In the genomic region with DNA sequence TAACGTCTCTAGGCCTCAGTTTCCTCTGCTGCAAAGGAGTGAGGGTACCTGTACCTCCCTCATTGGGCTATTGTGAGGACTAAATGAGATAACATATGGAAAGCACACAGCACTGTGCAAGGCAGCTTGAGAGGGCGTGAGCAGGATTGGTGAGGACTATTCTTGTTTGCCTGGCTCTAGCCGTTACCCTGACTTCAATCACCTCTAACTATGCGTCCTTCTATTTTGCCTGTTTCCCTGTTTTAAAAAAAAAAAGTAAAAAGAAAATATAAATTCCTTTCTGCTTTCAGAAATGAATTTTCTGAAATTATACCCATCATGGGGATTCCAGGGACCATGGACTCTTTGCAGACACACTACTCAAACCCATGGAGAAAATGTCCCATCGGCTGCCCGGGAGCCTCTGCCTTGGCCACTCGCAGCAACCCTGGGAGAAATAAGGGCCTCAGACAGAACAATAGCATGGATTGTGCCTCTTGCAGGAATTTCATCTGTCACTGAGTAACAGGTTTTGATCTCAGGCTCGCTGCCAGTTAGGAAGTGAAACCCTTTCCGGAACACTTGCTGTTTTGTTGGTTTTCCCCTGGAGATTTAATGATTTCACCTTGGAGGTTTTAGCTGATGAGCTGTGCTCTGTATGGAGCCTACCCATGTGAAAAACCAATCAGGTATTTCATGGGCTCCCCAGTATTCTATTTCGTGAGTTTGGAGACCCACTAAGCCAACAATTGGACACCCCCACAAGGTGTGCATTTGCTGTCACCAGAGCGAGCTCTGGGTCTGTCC, we compare ENCODE assay signal across 11 cellular contexts. TPM values are rescaled to one million over a fixed set of nuclear protein-coding genes. Genes with fewer than 3 reads are reported as not detected.
DNase-seq lines count a peak whose midpoint lies in the region; ATAC-seq, FAIRE-seq and TF ChIP-seq lines count a peak whose summit lies in the region.
"Had no signal": no experiment of that assay in that cellular context is flagged by ENCODE, and none has a peak within 500 bp of the region (broad histone marks: within the 10 kb centered on the region; RNA-seq: fewer than 3 reads in every experiment).

No MANE protein-coding gene starts in this region.

- H4K20me1 ChIP-seq in astrocyte (ENCODE audit: insufficient read depth, low read length): no peaks in the 10 kb centered on the region

- no peak overlapping the region for H3K4me3 Mint-ChIP-seq in activated naive CD8-positive, alpha-beta T cell treated with anti-CD3 and anti-CD28 coated beads, Interleukin-2, amount 50 U/mL, for 24 hours
- H3K4me3 Mint-ChIP-seq in activated naive CD8-positive, alpha-beta T cell treated with anti-CD3 and anti-CD28 coated beads for 36 hours: no peak overlapping the region
- no peak overlapping the region for H3K4me3 Mint-ChIP-seq in astrocyte (ENCODE audit: unreplicated experiment)
- no peak overlapping the region for H3K4me3 Mint-ChIP-seq in T-cell

- H2AFZ ChIP-seq in astrocyte (ENCODE audit: low read depth, low read length): no peak overlapping the region

- TF ChIP-seq CTCF in astrocyte (IDR thresholded peaks at IDR 0.05; ENCODE audit: insufficient read depth, low read depth, low read length): no peak
- no peak for TF ChIP-seq CTCF in liver (IDR thresholded peaks at IDR 0.05; ENCODE audit: low read depth, low read length, missing input control)

- H3K27ac Mint-ChIP-seq in activated naive CD8-positive, alpha-beta T cell treated with anti-CD3 and anti-CD28 coated beads, Interleukin-2, amount 50 U/mL, for 24 hours: peak overlapping the region; percentile 70
- no peak overlapping the region for H3K27ac Mint-ChIP-seq in activated naive CD8-positive, alpha-beta T cell treated with anti-CD3 and anti-CD28 coated beads for 36 hours
- H3K27ac Mint-ChIP-seq in astrocyte (ENCODE audit: unreplicated experiment) (no peak overlapping the region), T-cell (no peak overlapping the region)

- H3K27me3 ChIP-seq in astrocyte (ENCODE audit: insufficient read depth, low read length) (no peaks in the 10 kb centered on the region), liver (ENCODE audit: control insufficient read depth in 4 of 4, insufficient read depth in 4 of 4, low read length in 3 of 4) (no peaks in the 10 kb centered on the region)
- H3K27me3 ChIP-seq: sigmoid colon had no signal

- no peak overlapping the region for H3K4me2 ChIP-seq in astrocyte (ENCODE audit: low read length)

- TF ChIP-seq RAD21 in liver (IDR thresholded peaks at IDR 0.05): no peak

- no peaks in the 10 kb centered on the region for H3K79me2 ChIP-seq in astrocyte (ENCODE audit: insufficient read depth, low read length)

- H3K27ac ChIP-seq in astrocyte (ENCODE audit: low read depth, low read length) (no peak overlapping the region), liver (ENCODE audit: low read depth in 1 of 2, low read length in 2 of 2) (no peak overlapping the region)

- no peaks in the 10 kb centered on the region for H3K36me3 Mint-ChIP-seq in activated naive CD8-positive, alpha-beta T cell treated with anti-CD3 and anti-CD28 coated beads, Interleukin-2, amount 50 U/mL, for 24 hours (ENCODE audit: low read depth)
- no peaks in the 10 kb centered on the region for H3K36me3 Mint-ChIP-seq in activated naive CD8-positive, alpha-beta T cell treated with anti-CD3 and anti-CD28 coated beads for 36 hours
- H3K36me3 Mint-ChIP-seq in astrocyte (ENCODE audit: low read depth, unreplicated experiment) (peaks cover 2% of the 10 kb centered on the region), T-cell (no peaks in the 10 kb centered on the region)

- POLR2A ChIA-PET in T-cell (lab: Charles Lee): no interaction called here

- ATAC-seq in activated naive CD8-positive, alpha-beta T cell treated with anti-CD3 and anti-CD28 coated beads, Interleukin-2, amount 50 U/mL, for 24 hours: no peak
- ATAC-seq in T-cell (replicated peaks in 1 of 4): no peak
- no peak for ATAC-seq in GM18909 (IDR thresholded peaks at IDR 0.05; ENCODE audit: poor library complexity, unreplicated experiment)

- H3K9me3 ChIP-seq in astrocyte (ENCODE audit: insufficient read depth, low read depth, low read length): no peaks in the 10 kb centered on the region
- H3K9me3 ChIP-seq in liver (ENCODE audit: control insufficient read depth in 4 of 4, low read length in 3 of 4): no peaks in the 10 kb centered on the region
- H3K9me3 ChIP-seq: sigmoid colon had no signal

- CTCF ChIA-PET in T-cell (lab: Charles Lee): interaction anchor here in 1 of 2 donors (1.4 kb wide), 1 partner anchor 42 kb away, joined by 3 read pairs; no protein-coding TSS in a partner anchor

- no peak for DNase-seq in activated naive CD8-positive, alpha-beta T cell treated with anti-CD3 and anti-CD28 coated beads, Interleukin-2, amount 50 U/mL, for 24 hours
- no peak for DNase-seq in activated naive CD8-positive, alpha-beta T cell treated with anti-CD3 and anti-CD28 coated beads for 36 hours
- peak; percentile 12 for DNase-seq in astrocyte (ENCODE audit: low read depth)
- DNase-seq in urothelium cell line (ENCODE audit: low spot score): peak; percentile 77
- no peak for DNase-seq in T-cell
- no peak for DNase-seq in NCI-H446 (lab: John Stamatoyannopoulos, UW)
- DNase-seq: activated T-cell treated with anti-CD3 and anti-CD28 coated beads, Interleukin-2, amount 50 U/mL, for 48 hours; SIG-M5 had no signal

- WGBS in liver: 75% methylated on average over 11 of the region's 11 CpGs

- FAIRE-seq in astrocyte (lab: Jason Lieb, UNC) (no peak), urothelium cell line (lab: Jason Lieb, UNC) (no peak)

- H3K36me3 ChIP-seq in astrocyte (ENCODE audit: insufficient read depth, low read length) (no peaks in the 10 kb centered on the region), liver (ENCODE audit: control insufficient read depth in 4 of 4, insufficient read depth in 3 of 4, low read depth in 1 of 4, low read length in 3 of 4) (no peaks in the 10 kb centered on the region)
- H3K36me3 ChIP-seq: sigmoid colon had no signal

- H3K9ac ChIP-seq in astrocyte (ENCODE audit: low read length) (no peak overlapping the region), liver (ENCODE audit: low read depth in 1 of 2, low read length in 2 of 2) (no peak overlapping the region)

- peaks cover 16% of the 10 kb centered on the region for H3K4me1 Mint-ChIP-seq in activated naive CD8-positive, alpha-beta T cell treated with anti-CD3 and anti-CD28 coated beads, Interleukin-2, amount 50 U/mL, for 24 hours
- H3K4me1 Mint-ChIP-seq in activated naive CD8-positive, alpha-beta T cell treated with anti-CD3 and anti-CD28 coated beads for 36 hours: peaks cover 21% of the 10 kb centered on the region
- H3K4me1 Mint-ChIP-seq in astrocyte (ENCODE audit: low read depth, unreplicated experiment) (peaks cover 5% of the 10 kb centered on the region), T-cell (peaks cover 9 to 14% (median 13%) of the 10 kb centered on the region in 3 donors)

- no peaks in the 10 kb centered on the region for H3K27me3 Mint-ChIP-seq in activated naive CD8-positive, alpha-beta T cell treated with anti-CD3 and anti-CD28 coated beads, Interleukin-2, amount 50 U/mL, for 24 hours
- H3K27me3 Mint-ChIP-seq in activated naive CD8-positive, alpha-beta T cell treated with anti-CD3 and anti-CD28 coated beads for 36 hours: no peaks in the 10 kb centered on the region
- no peaks in the 10 kb centered on the region for H3K27me3 Mint-ChIP-seq in astrocyte (ENCODE audit: low read depth, unreplicated experiment)
- H3K27me3 Mint-ChIP-seq in T-cell: peaks cover 0 to 7% of the 10 kb centered on the region in 2 donors

- no peaks in the 10 kb centered on the region for H3K9me3 Mint-ChIP-seq in activated naive CD8-positive, alpha-beta T cell treated with anti-CD3 and anti-CD28 coated beads, Interleukin-2, amount 50 U/mL, for 24 hours
- no peaks in the 10 kb centered on the region for H3K9me3 Mint-ChIP-seq in activated naive CD8-positive, alpha-beta T cell treated with anti-CD3 and anti-CD28 coated beads for 36 hours
- H3K9me3 Mint-ChIP-seq in astrocyte (ENCODE audit: unreplicated experiment): no peaks in the 10 kb centered on the region
- no peaks in the 10 kb centered on the region for H3K9me3 Mint-ChIP-seq in T-cell

- peaks cover 14% of the 10 kb centered on the region for H3K4me1 ChIP-seq in astrocyte (ENCODE audit: insufficient read depth, low read length)
- no peaks in the 10 kb centered on the region for H3K4me1 ChIP-seq in liver (ENCODE audit: control insufficient read depth in 4 of 4, insufficient read depth in 4 of 4, low read length in 3 of 4)

- H3K4me3 ChIP-seq in astrocyte (ENCODE audit: insufficient read depth, low read depth, low read length) (no peak overlapping the region), liver (ENCODE audit: low read depth in 1 of 3, low read length in 3 of 3) (no peak overlapping the region)
- H3K4me3 ChIP-seq: sigmoid colon had no signal

TF ChIP-seq in liver, 16 proteins besides CTCF, POLR2A, EP300 and RAD21:
- no peak for TF ChIP-seq NR2F2 (IDR thresholded peaks at IDR 0.05)
- peak; percentile 7 for TF ChIP-seq SP1 (IDR thresholded peaks at IDR 0.05)

RNA-seq across cellular contexts. Expression of a gene that starts 55.6 kb away (rescaled TPM):
- under 1 TPM in 1 of 2 experiments, not detected in 1; 0.18 TPM for total RNA-seq in activated naive CD8-positive, alpha-beta T cell treated with anti-CD3 and anti-CD28 coated beads for 36 hours
- total RNA-seq in astrocyte (1.1 and 1.3 TPM in 2 replicates), liver (under 1 TPM; 0.08 to 0.28 TPM), T-cell (under 1 TPM in 4 of 5 donors, not detected in 1; 0.28 to 0.44 (median 0.31) TPM)
- polyA plus RNA-seq in liver: under 1 TPM in 1 of 2 donors, not detected in 1; 0.06 TPM

Comparison
In these comparisons a context has a peak if more than half of its experiments do, and no peak if none do; other contexts are left out.
1. DNase-seq: peak in astrocyte (single experiment) and urothelium cell line (single experiment); none in activated naive CD8-positive, alpha-beta T cell treated with anti-CD3 and anti-CD28 coated beads, Interleukin-2, amount 50 U/mL, for 24 hours (single experiment), activated naive CD8-positive, alpha-beta T cell treated with anti-CD3 and anti-CD28 coated beads for 36 hours (single experiment), T-cell (0 of 34) and NCI-H446 (0 of 2).